Comparison of ENCODE assay signal across 10 cellular contexts in genomic region chr6:109082178-109082577, GRCh38. TPM values are rescaled to one million over a fixed set of nuclear protein-coding genes. Genes with fewer than 3 reads are reported as not detected.
A peak's percentile ranks its signal among the peaks of the same experiment; 100 is the strongest.
DNase-seq lines count a peak whose midpoint lies in the region; ATAC-seq and TF ChIP-seq lines count a peak whose summit lies in the region.
"Had no signal": no experiment of that assay in that cellular context is flagged by ENCODE, and none has a peak within 500 bp of the region (broad histone marks: within the 10 kb centered on the region; RNA-seq: fewer than 3 reads in every experiment).

No MANE protein-coding gene starts in this region.

- H3K79me2 ChIP-seq in smooth muscle cell (ENCODE audit: low read depth): peaks cover 23% of the 10 kb centered on the region

- 61% methylated on average over 1 of the region's 1 CpG for WGBS in smooth muscle cell (ENCODE audit: low lambda C conversion rate)

- H3K9ac ChIP-seq in smooth muscle cell (ENCODE audit: low read depth): no peak overlapping the region

- peak; percentile 26 for ATAC-seq in foreskin keratinocyte

- H3K4me3 Mint-ChIP-seq in HFFc6: no peak overlapping the region

- H3K4me1 Mint-ChIP-seq in HFFc6 (ENCODE audit: low read depth): peaks cover 4% of the 10 kb centered on the region; the same call in 1 of the 2 replicates

- H4K20me1 ChIP-seq in smooth muscle cell (ENCODE audit: low read depth): peaks cover 4% of the 10 kb centered on the region

- H3K27ac Mint-ChIP-seq in HFFc6: no peak overlapping the region

- H3K4me1 ChIP-seq in foreskin keratinocyte (no peaks in the 10 kb centered on the region), smooth muscle cell (ENCODE audit: low read depth) (no peaks in the 10 kb centered on the region)

- H3K27me3 Mint-ChIP-seq in HFFc6 (ENCODE audit: insufficient read depth): no peaks in the 10 kb centered on the region

- H3K9me3 ChIP-seq in smooth muscle cell (replicated peaks; ENCODE audit: low read depth): no peaks in the 10 kb centered on the region

- no peak overlapping the region for H2AFZ ChIP-seq in smooth muscle cell (ENCODE audit: low read depth)

- no peaks in the 10 kb centered on the region for H3K27me3 ChIP-seq in foreskin keratinocyte
- H3K27me3 ChIP-seq in smooth muscle cell (ENCODE audit: low read depth): no peaks in the 10 kb centered on the region

- H3K4me3 ChIP-seq in smooth muscle cell: no peak overlapping the region
- H3K4me3 ChIP-seq: skin epidermis had no signal

- H3K27ac ChIP-seq in foreskin keratinocyte (no peak overlapping the region), smooth muscle cell (ENCODE audit: low read depth) (no peak overlapping the region)
- H3K27ac ChIP-seq: skin epidermis had no signal

- H3K9me3 Mint-ChIP-seq in HFFc6: no peaks in the 10 kb centered on the region

- H3K4me2 ChIP-seq in smooth muscle cell: no peak overlapping the region

- TF ChIP-seq CTCF in HFFc6 (IDR thresholded peaks at IDR 0.05) (peak; percentile 32; the same call in 1 of the 2 replicates), foreskin keratinocyte (conservative IDR thresholded peaks at IDR 0.05) (no peak), smooth muscle cell (IDR thresholded peaks at IDR 0.05; ENCODE audit: borderline replicate concordance, insufficient read depth, poor library complexity, severe bottlenecking) (peak; percentile 3)

- DNase-seq in HFFc6 (peak; percentile 41), SIG-M5 (lab: John Stamatoyannopoulos, UW) (peak; percentile 49), foreskin keratinocyte (peak in 1 of 2 donors; percentile 41), smooth muscle cell (lab: John Stamatoyannopoulos, UW; ENCODE audit: unreplicated experiment) (no peak), GF-D8 (lab: John Stamatoyannopoulos, UW) (no peak), 8988T (no peak)
- no peak for DNase-seq in effector CD4-positive, alpha-beta T cell
- DNase-seq: NCI-H1930, T-helper 2 cell had no signal

- no peaks in the 10 kb centered on the region for H3K36me3 ChIP-seq in smooth muscle cell (ENCODE audit: low read depth)

- no peaks in the 10 kb centered on the region for H3K36me3 Mint-ChIP-seq in HFFc6 (ENCODE audit: low read depth)

- no peaks in the 10 kb centered on the region for H3F3A ChIP-seq in smooth muscle cell (ENCODE audit: low read depth)

RNA-seq across cellular contexts. Expression of gene SESN1, which starts 12.5 kb away (rescaled TPM):
- 10 to 100 TPM; 12.1 to 16.9 (median 13.7) TPM for total RNA-seq in HFFc6 (2021; fragmentation: NEBNext Ultra II Directional; extraction: Animal tissue kit (Norgen Biotek cat#: 25700))
- total RNA-seq in foreskin keratinocyte (9.9 and 11.6 TPM in 2 replicates), smooth muscle cell (38.7 and 50.9 TPM in 2 replicates)
- polyA plus RNA-seq in foreskin keratinocyte (4.2 and 5.6 TPM in 2 replicates), smooth muscle cell (23.6 and 24.1 TPM in 2 replicates)

RNA-seq across cellular contexts. Expression of gene CEP57L1, which starts 13.1 kb away (rescaled TPM):
- 10 to 100 TPM; 16.3 to 24.9 (median 21.6) TPM for total RNA-seq in HFFc6 (2021; fragmentation: NEBNext Ultra II Directional; extraction: Animal tissue kit (Norgen Biotek cat#: 25700))
- total RNA-seq in foreskin keratinocyte (23.5 and 23.7 TPM in 2 replicates), smooth muscle cell (35.7 and 36.8 TPM in 2 replicates)
- polyA plus RNA-seq in foreskin keratinocyte (8.2 and 10.8 TPM in 2 replicates), smooth muscle cell (24.0 and 24.7 TPM in 2 replicates)

Comparison
In these comparisons a context has a peak if more than half of its experiments do, and no peak if none do; other contexts are left out.
1. DNase-seq: peak in HFFc6 (single experiment) and SIG-M5 (single experiment); none in smooth muscle cell (single experiment), GF-D8 (single experiment), effector CD4-positive, alpha-beta T cell (single experiment) and 8988T (single experiment).